Comparison of ENCODE assay signal across 12 cellular contexts in genomic region chr7:16466087-16466472, GRCh38. TPM values are rescaled to one million over a fixed set of nuclear protein-coding genes. Genes with fewer than 3 reads are reported as not detected.
DNase-seq lines count a peak whose midpoint lies in the region; ATAC-seq, FAIRE-seq and TF ChIP-seq lines count a peak whose summit lies in the region.
"Had no signal": no experiment of that assay in that cellular context is flagged by ENCODE, and none has a peak within 500 bp of the region (broad histone marks: within the 10 kb centered on the region; RNA-seq: fewer than 3 reads in every experiment).

No MANE protein-coding gene starts in this region.

- H3K27ac Mint-ChIP-seq in Calu3 (ENCODE audit: unreplicated experiment): peak overlapping the region; percentile 6
- H3K27ac Mint-ChIP-seq in astrocyte (ENCODE audit: unreplicated experiment): no peak overlapping the region
- H3K27ac Mint-ChIP-seq: activated naive CD4-positive, alpha-beta T cell treated with anti-CD3 and anti-CD28 coated beads, Interleukin-2, amount 50 U/mL, for 24 hours; endodermal cell had no signal

- H3K9ac ChIP-seq in astrocyte (ENCODE audit: low read length): peak overlapping the region; percentile 40
- H3K9ac ChIP-seq in keratinocyte (ENCODE audit: control insufficient read depth, extremely low read depth, insufficient read depth, low read length): no peak overlapping the region

- H3K9me3 ChIP-seq in astrocyte (ENCODE audit: insufficient read depth, low read depth, low read length) (no peaks in the 10 kb centered on the region), keratinocyte (ENCODE audit: control insufficient read depth, low read depth, low read length) (no peaks in the 10 kb centered on the region)

- no peaks in the 10 kb centered on the region for H3K9me3 Mint-ChIP-seq in Calu3 (ENCODE audit: low read depth, unreplicated experiment)
- H3K9me3 Mint-ChIP-seq in astrocyte (ENCODE audit: unreplicated experiment): no peaks in the 10 kb centered on the region
- H3K9me3 Mint-ChIP-seq: activated naive CD4-positive, alpha-beta T cell treated with anti-CD3 and anti-CD28 coated beads, Interleukin-2, amount 50 U/mL, for 24 hours; endodermal cell had no signal

- H3K4me3 ChIP-seq in astrocyte (ENCODE audit: insufficient read depth, low read depth, low read length) (peak overlapping the region; percentile 36), keratinocyte (ENCODE audit: control insufficient read depth in 2 of 3, extremely low read depth in 1 of 3, insufficient read depth in 2 of 3, low read depth in 1 of 3, low read length in 3 of 3) (peak overlapping the region in 2 of 3 experiments; percentile 6 to 37)

- DNase-seq in Calu3 (no peak), astrocyte (ENCODE audit: low read depth) (no peak), keratinocyte (ENCODE audit: low read depth, low spot score) (no peak), renal cortical epithelial cell (ENCODE audit: low read depth) (peak; percentile 79), DMS153 treated with DMSO at 0.1 percent for 48 hours (lab: John Stamatoyannopoulos, UW; ENCODE audit: unreplicated experiment) (no peak)
- no peak for DNase-seq in stimulated activated naive CD4-positive, alpha-beta T cell treated with Interleukin-2 at 50 U/mL for 16 hours (lab: John Stamatoyannopoulos, UW)
- DNase-seq in activated CD8-positive, alpha-beta memory T cell treated with anti-CD3 and anti-CD28 coated beads for 24 hours: no peak
- DNase-seq: COR-L47, NCI-H1105 had no signal

- peaks cover 25% of the 10 kb centered on the region for H3K4me1 Mint-ChIP-seq in Calu3 (ENCODE audit: low read depth, unreplicated experiment)
- peaks cover 2% of the 10 kb centered on the region for H3K4me1 Mint-ChIP-seq in astrocyte (ENCODE audit: low read depth, unreplicated experiment)
- H3K4me1 Mint-ChIP-seq: activated naive CD4-positive, alpha-beta T cell treated with anti-CD3 and anti-CD28 coated beads, Interleukin-2, amount 50 U/mL, for 24 hours had no signal

- no peaks in the 10 kb centered on the region for H3K27me3 Mint-ChIP-seq in Calu3 (ENCODE audit: unreplicated experiment)
- H3K27me3 Mint-ChIP-seq in astrocyte (ENCODE audit: low read depth, unreplicated experiment): no peaks in the 10 kb centered on the region

- CTCF ChIA-PET in Calu3 (lab: Charles Lee): interaction anchor here (1.2 to 2.3 kb wide), 3 partner anchors 18 to 99 kb away, joined by 6 to 12 read pairs (median 8); partner anchors contain the start of gene CRPPA

- peak overlapping the region; percentile 55 for H3K4me3 Mint-ChIP-seq in Calu3 (ENCODE audit: low read depth, unreplicated experiment)
- no peak overlapping the region for H3K4me3 Mint-ChIP-seq in astrocyte (ENCODE audit: unreplicated experiment)
- H3K4me3 Mint-ChIP-seq: activated naive CD4-positive, alpha-beta T cell treated with anti-CD3 and anti-CD28 coated beads, Interleukin-2, amount 50 U/mL, for 24 hours; endodermal cell had no signal

- H3K79me2 ChIP-seq in astrocyte (ENCODE audit: insufficient read depth, low read length): no peaks in the 10 kb centered on the region
- no peaks in the 10 kb centered on the region for H3K79me2 ChIP-seq in keratinocyte (ENCODE audit: control insufficient read depth, insufficient read depth, low read length)

- FAIRE-seq in astrocyte (lab: Jason Lieb, UNC) (no peak), keratinocyte (lab: Jason Lieb, UNC) (no peak)

- no peaks in the 10 kb centered on the region for H3K36me3 ChIP-seq in astrocyte (ENCODE audit: insufficient read depth, low read length)
- no peaks in the 10 kb centered on the region for H3K36me3 ChIP-seq in keratinocyte (ENCODE audit: control insufficient read depth in 2 of 2, extremely low read depth in 1 of 2, insufficient read depth in 2 of 2, low read length in 2 of 2)

- no peaks in the 10 kb centered on the region for H3K27me3 ChIP-seq in astrocyte (ENCODE audit: insufficient read depth, low read length)
- no peaks in the 10 kb centered on the region for H3K27me3 ChIP-seq in keratinocyte (ENCODE audit: control insufficient read depth, extremely low read depth, insufficient read depth, low read length)

- intact Hi-C loops in Calu3 (cut with micrococcal nuclease; ENCODE audit: unreplicated experiment): no loop called here

- no peak for ATAC-seq in HG03442 (IDR thresholded peaks at IDR 0.05; ENCODE audit: unreplicated experiment)

- no peaks in the 10 kb centered on the region for H3K4me1 ChIP-seq in astrocyte (ENCODE audit: insufficient read depth, low read length)
- H3K4me1 ChIP-seq in keratinocyte (ENCODE audit: control insufficient read depth, extremely low read depth, insufficient read depth, low read length): peaks cover 22% of the 10 kb centered on the region

- H4K20me1 ChIP-seq in astrocyte (ENCODE audit: insufficient read depth, low read length) (no peaks in the 10 kb centered on the region), keratinocyte (ENCODE audit: control insufficient read depth, extremely low read depth, insufficient read depth, low read length) (no peaks in the 10 kb centered on the region)

- no TSS peak for BruUV-seq in Calu3 (replicated peaks; lab: Mats Ljungman, UMichigan)

- dilution Hi-C loops in keratinocyte (cut with MboI; ENCODE audit: extremely low pct_ligation_motif_present, low sequenced_read_pairs): no loop called here

- TF ChIP-seq CTCF in Calu3 (IDR thresholded peaks at IDR 0.05; ENCODE audit: unreplicated experiment) (no peak), astrocyte (IDR thresholded peaks at IDR 0.05; ENCODE audit: insufficient read depth, low read depth, low read length) (no peak), keratinocyte (optimal IDR thresholded peaks at IDR 0.05 in 1 of 3, IDR thresholded peaks at IDR 0.05 in 1 of 3, conservative IDR thresholded peaks at IDR 0.05 in 1 of 3; ENCODE audit: extremely low read depth in 1 of 3, insufficient read depth in 2 of 3, low read length in 3 of 3) (no peak)

- H3K36me3 Mint-ChIP-seq in Calu3 (ENCODE audit: insufficient read depth, unreplicated experiment): no peaks in the 10 kb centered on the region
- H3K36me3 Mint-ChIP-seq in astrocyte (ENCODE audit: low read depth, unreplicated experiment): no peaks in the 10 kb centered on the region
- H3K36me3 Mint-ChIP-seq: activated naive CD4-positive, alpha-beta T cell treated with anti-CD3 and anti-CD28 coated beads, Interleukin-2, amount 50 U/mL, for 24 hours had no signal

- H2AFZ ChIP-seq in astrocyte (ENCODE audit: low read depth, low read length) (peak overlapping the region; percentile 27), keratinocyte (ENCODE audit: control insufficient read depth, low read length) (peak overlapping the region; percentile 78)

- no peak overlapping the region for H3K27ac ChIP-seq in astrocyte (ENCODE audit: low read depth, low read length)
- H3K27ac ChIP-seq in keratinocyte (ENCODE audit: control insufficient read depth, insufficient read depth, low read length): no peak overlapping the region

- no peaks in the 10 kb centered on the region for H3K9me1 ChIP-seq in keratinocyte (ENCODE audit: control insufficient read depth, extremely low read depth, insufficient read depth, low read length)

- H3K4me2 ChIP-seq in astrocyte (ENCODE audit: low read length) (peak overlapping the region; percentile 74), keratinocyte (ENCODE audit: control insufficient read depth, extremely low read depth, insufficient read depth, low read depth, low read length) (peak overlapping the region; percentile 65)

RNA-seq across cellular contexts. Expression of gene SOSTDC1, which starts 0.5 kb away (rescaled TPM):
- 13.9 and 22.1 TPM in 2 replicates for total RNA-seq in Calu3 (2022)
- 0.14 and 0.23 TPM in 2 replicates for total RNA-seq in astrocyte
- 0.31 to 0.63 TPM (median 0.32 TPM) in 3 replicates for polyA plus RNA-seq in keratinocyte
- not detected for polyA plus RNA-seq in keratinocyte (2011; ENCODE audit: low read depth)
- 0.22 and 0.23 TPM in 2 replicates for polyA plus RNA-seq in keratinocyte (2011; cell fraction: cytosol; rRNA removed)
- polyA plus RNA-seq in keratinocyte (2011; cell fraction: nucleus; rRNA removed): 0.16 and 0.22 TPM in 2 replicates
- polyA plus RNA-seq in keratinocyte (2012; ENCODE audit: low replicate concordance): 0.15 TPM in 1 of 2 replicates, not detected in the other
- polyA minus RNA-seq in keratinocyte: not detected in 3 replicates
- not detected for polyA minus RNA-seq in keratinocyte (2011; cell fraction: cytosol; rRNA and poly(A)+ RNA removed)
- polyA minus RNA-seq in keratinocyte (2011; cell fraction: nucleus; rRNA and poly(A)+ RNA removed): not detected in 2 replicates
- total RNA-seq in renal cortical epithelial cell: 11.4 TPM in 1 of 2 replicates, not detected in the other

RNA-seq across cellular contexts. Expression of gene CRPPA, which starts 44.7 kb away (rescaled TPM):
- 7.5 and 9.9 TPM in 2 replicates for total RNA-seq in Calu3 (2022)
- 3.6 and 3.9 TPM in 2 replicates for total RNA-seq in astrocyte
- polyA plus RNA-seq in keratinocyte: 0.33 to 0.66 TPM (median 0.51 TPM) in 3 replicates
- polyA plus RNA-seq in keratinocyte (2011; ENCODE audit: low read depth): 0.79 TPM
- polyA plus RNA-seq in keratinocyte (2011; cell fraction: cytosol; rRNA removed): 0.31 and 0.79 TPM in 2 replicates
- polyA plus RNA-seq in keratinocyte (2011; cell fraction: nucleus; rRNA removed): 0.44 and 0.65 TPM in 2 replicates
- 0.30 and 0.39 TPM in 2 replicates for polyA plus RNA-seq in keratinocyte (2012; ENCODE audit: low replicate concordance)
- polyA minus RNA-seq in keratinocyte: 0.10 to 1.5 TPM (median 0.73 TPM) in 3 replicates
- polyA minus RNA-seq in keratinocyte (2011; cell fraction: cytosol; rRNA and poly(A)+ RNA removed): 0.38 TPM
- polyA minus RNA-seq in keratinocyte (2011; cell fraction: nucleus; rRNA and poly(A)+ RNA removed): 0.84 and 2.0 TPM in 2 replicates
- 4.5 and 6.7 TPM in 2 replicates for total RNA-seq in renal cortical epithelial cell
